In genomic region chr4:4836044-4836443, GRCh38 we compare ENCODE assay signal across 17 cellular contexts. TPM values are rescaled to one million over a fixed set of nuclear protein-coding genes. Genes with fewer than 3 reads are reported as not detected.
DNase-seq lines count a peak whose midpoint lies in the region; ATAC-seq and TF ChIP-seq lines count a peak whose summit lies in the region.
"Had no signal": no experiment of that assay in that cellular context is flagged by ENCODE, and none has a peak within 500 bp of the region (broad histone marks: within the 10 kb centered on the region; RNA-seq: fewer than 3 reads in every experiment).

No MANE protein-coding gene starts in this region.

- TF ChIP-seq CTCF in HFFc6 (IDR thresholded peaks at IDR 0.05) (peak; percentile 37), fibroblast of mammary gland (conservative IDR thresholded peaks at IDR 0.05; ENCODE audit: control insufficient read depth, insufficient read depth, low read depth, low read length) (peak; percentile 13), upper lobe of right lung (IDR thresholded peaks at IDR 0.05) (no peak)

- no peak for ATAC-seq in upper lobe of right lung
- no peak for ATAC-seq in HG02938 (IDR thresholded peaks at IDR 0.05; ENCODE audit: unreplicated experiment)
- no peak for ATAC-seq in HG03097 (IDR thresholded peaks at IDR 0.05; ENCODE audit: low FRiP score, unreplicated experiment)

- no peak for DNase-seq in HFFc6
- DNase-seq in RKO (ENCODE audit: low spot score) = peak; percentile 12
- DNase-seq in fibroblast of mammary gland (ENCODE audit: low read depth) = peak; percentile 17
- peak; percentile 7 for DNase-seq in upper lobe of right lung
- DNase-seq in NCI-H2107 treated with DMSO at 0.1 percent for 48 hours (lab: John Stamatoyannopoulos, UW; ENCODE audit: unreplicated experiment) = no peak
- DNase-seq: BE2C; CD4-positive, alpha-beta memory T cell; DMS153; DMS79 treated with DMSO at 0.1 percent for 48 hours; EL; GF-D8 had no signal

- no peak overlapping the region for H3K4me3 Mint-ChIP-seq in HFFc6
- H3K4me3 Mint-ChIP-seq: CD4-positive, alpha-beta memory T cell; IgD-negative memory B cell had no signal

- H3K4me1 Mint-ChIP-seq in HFFc6 (ENCODE audit: low read depth) = 0 out of 2 replicates have a peak, but pooled peaks cover 5% of the 10 kb centered on the region
- H3K4me1 Mint-ChIP-seq: CD4-positive, alpha-beta memory T cell had no signal

- H3K27me3 ChIP-seq in upper lobe of right lung = peaks cover 5% of the 10 kb centered on the region
- H3K27me3 ChIP-seq: BE2C had no signal

- no peak overlapping the region for H3K27ac Mint-ChIP-seq in HFFc6
- H3K27ac Mint-ChIP-seq: CD4-positive, alpha-beta memory T cell; IgD-negative memory B cell had no signal

- H3K27me3 Mint-ChIP-seq in HFFc6 (ENCODE audit: insufficient read depth) = peaks cover 16% of the 10 kb centered on the region

- H3K9me3 Mint-ChIP-seq in HFFc6 = no peaks in the 10 kb centered on the region

- intact Hi-C loops in upper lobe of right lung (cut with DNase I) = no loop called here

- H3K9me3 ChIP-seq in upper lobe of right lung = no peaks in the 10 kb centered on the region
- H3K9me3 ChIP-seq: BE2C, HAP-1 had no signal

- H3K36me3 Mint-ChIP-seq in HFFc6 (ENCODE audit: low read depth) = no peaks in the 10 kb centered on the region
- H3K36me3 Mint-ChIP-seq: IgD-negative memory B cell had no signal

- no peak overlapping the region for H3K4me3 ChIP-seq in fibroblast of mammary gland (ENCODE audit: control insufficient read depth, low read depth, low read length)
- H3K4me3 ChIP-seq in upper lobe of right lung = no peak overlapping the region
- H3K4me3 ChIP-seq: HAP-1 had no signal

- no peak overlapping the region for H3K27ac ChIP-seq in upper lobe of right lung
- H3K27ac ChIP-seq: C4-2B had no signal

- no peaks in the 10 kb centered on the region for H3K36me3 ChIP-seq in upper lobe of right lung
- H3K36me3 ChIP-seq: BE2C, HAP-1 had no signal

- H3K4me1 ChIP-seq in upper lobe of right lung = no peaks in the 10 kb centered on the region

RNA-seq across cellular contexts. Expression of gene MSX1, which starts 23.4 kb away (rescaled TPM):
- 1 to 10 TPM; 5.5 to 8.6 (median 7.2) TPM for total RNA-seq in HFFc6 (2021; fragmentation: NEBNext Ultra II Directional; extraction: Animal tissue kit (Norgen Biotek cat#: 25700))
- total RNA-seq in upper lobe of right lung = 2.5 TPM
- total RNA-seq: CD4-positive, alpha-beta memory T cell; H1 had no signal

Comparison
In these comparisons a context has a peak if more than half of its experiments do, and no peak if none do; other contexts are left out.
1. DNase-seq: peak in RKO (single experiment), fibroblast of mammary gland (single experiment) and upper lobe of right lung (single experiment); none in HFFc6 (single experiment) and NCI-H2107 treated with DMSO at 0.1 percent for 48 hours (single experiment).